ENCODE assay signal across 8 cellular contexts in genomic region chr2:127526940-127527804, GRCh38. TPM values are rescaled to one million over a fixed set of nuclear protein-coding genes. Genes with fewer than 3 reads are reported as not detected.
A peak's percentile ranks its signal among the peaks of the same experiment; 100 is the strongest.
DNase-seq lines count a peak whose midpoint lies in the region; ATAC-seq lines count a peak whose summit lies in the region.

No MANE protein-coding gene starts in this region.

- H2BK12ac ChIP-seq in neuronal stem cell (ENCODE audit: low read length), result no peak overlapping the region

- H3K27me3 ChIP-seq in neuronal stem cell (ENCODE audit: control insufficient read depth in 3 of 3, insufficient read depth in 3 of 3, low read depth in 1 of 3, low read length in 3 of 3), result peaks cover 0 to 12% (median 0%) of the 10 kb centered on the region in 3 experiments

- no peak overlapping the region for H2AK5ac ChIP-seq in neuronal stem cell (ENCODE audit: low read depth, low read length)

- no peak overlapping the region for H2BK15ac ChIP-seq in neuronal stem cell (ENCODE audit: low read length)

- no peak overlapping the region for H3K23ac ChIP-seq in neuronal stem cell (ENCODE audit: low read depth, low read length, poor library complexity)

- H3K36me3 ChIP-seq in SK-N-MC (ENCODE audit: insufficient read depth, low read length) (peaks cover 20% of the 10 kb centered on the region), neuronal stem cell (replicated peaks in 1 of 2; ENCODE audit: control insufficient read depth in 2 of 2, insufficient read depth in 2 of 2, low read length in 2 of 2) (peaks cover 4 to 21% of the 10 kb centered on the region in 2 donors)

- no peak overlapping the region for H3K4ac ChIP-seq in neuronal stem cell (ENCODE audit: low read length)

- DNase-seq in stimulated activated CD4-positive, alpha-beta T cell treated with anti-CD3 and anti-CD28 coated beads, Interleukin-2, amount 100 ng/mL, for 48 hours, result peak; percentile 9 to 10
- DNase-seq in stimulated activated CD4-positive, alpha-beta T cell treated with anti-CD3 and anti-CD28 coated beads, Interleukin-12 subunit alpha, Interleukin-12 subunit beta, amount 100 ng/mL, for 4 hours, result no peak
- no peak for DNase-seq in SK-N-MC (ENCODE audit: low read depth, low spot score)
- DNase-seq in epithelial cell of prostate (ENCODE audit: low read depth, low spot score), result peak; percentile 88
- peak; percentile 39 for DNase-seq in neuronal stem cell (ENCODE audit: low spot score)
- no peak for DNase-seq in NCI-H446 treated with DMSO at 0.1 percent for 48 hours (lab: John Stamatoyannopoulos, UW)

- H2BK5ac ChIP-seq in neuronal stem cell (ENCODE audit: low read length), result no peak overlapping the region

- H2BK120ac ChIP-seq in neuronal stem cell (ENCODE audit: low read depth, low read length), result no peak overlapping the region

- H3K27ac ChIP-seq in SK-N-MC (peak overlapping the region; percentile 97), epithelial cell of prostate (peak overlapping the region; percentile 99), neuronal stem cell (replicated peaks; ENCODE audit: low read length) (peak overlapping the region; percentile 91)

- peak overlapping the region; percentile 44 for H3K18ac ChIP-seq in neuronal stem cell (ENCODE audit: low read length)

- WGBS in neuronal stem cell (ENCODE audit: extremely low coverage in 2 of 2, insufficient read length in 2 of 2, insufficient replicate concordance in 1 of 2), 2 donors, result no CpG with 5 or more reads among the region's 16 CpGs

- H3K4me1 ChIP-seq in neuronal stem cell (ENCODE audit: control insufficient read depth in 2 of 2, insufficient read depth in 1 of 2, low read depth in 1 of 2, low read length in 2 of 2), result peaks cover 8% of the 10 kb centered on the region in 2 donors

- H4K8ac ChIP-seq in neuronal stem cell (ENCODE audit: low read depth, low read length), result no peak overlapping the region

- H3K4me3 ChIP-seq in SK-N-MC (peak overlapping the region; percentile 99), neuronal stem cell (ENCODE audit: low read length in 2 of 2) (peak overlapping the region; percentile 68 to 98)

- H3K9me3 ChIP-seq in SK-N-MC (ENCODE audit: low read depth, low read length) (no peaks in the 10 kb centered on the region), neuronal stem cell (replicated peaks in 1 of 2; ENCODE audit: control insufficient read depth in 2 of 2, insufficient read depth in 1 of 2, low read depth in 1 of 2, low read length in 2 of 2) (peaks cover 0 to 4% of the 10 kb centered on the region in 2 donors)

- H4K91ac ChIP-seq in neuronal stem cell (ENCODE audit: low read depth, low read length, poor library complexity), result no peak overlapping the region

- H3K4me2 ChIP-seq in neuronal stem cell (ENCODE audit: insufficient read depth, low read length, poor library complexity, severe bottlenecking), result peak overlapping the region; percentile 61

- no peaks in the 10 kb centered on the region for H3K79me1 ChIP-seq in neuronal stem cell (ENCODE audit: low read depth, low read length)

- H3K9ac ChIP-seq in SK-N-MC (ENCODE audit: insufficient read length), result peak overlapping the region; percentile 99
- H3K9ac ChIP-seq in neuronal stem cell (ENCODE audit: low read depth, low read length, poor library complexity), result no peak overlapping the region

- peak overlapping the region; percentile 88 for H2AFZ ChIP-seq in neuronal stem cell (ENCODE audit: low read length)

- no peak overlapping the region for H3K14ac ChIP-seq in neuronal stem cell (ENCODE audit: low read length)

- ATAC-seq in HG03135 (IDR thresholded peaks at IDR 0.05; ENCODE audit: unreplicated experiment) (peak; percentile 5), GM19035 (IDR thresholded peaks at IDR 0.05; ENCODE audit: unreplicated experiment) (no peak)

RNA-seq across cellular contexts. Expression of gene IWS1, which starts 0.9 kb away (rescaled TPM):
- polyA plus RNA-seq in neuronal stem cell (2013, experiment 1 of 2), result 54.0 TPM
- 53.1 TPM for polyA plus RNA-seq in neuronal stem cell (2013, experiment 2 of 2)

RNA-seq across cellular contexts. Expression of gene MYO7B, which starts 8.3 kb away (rescaled TPM):
- not detected for polyA plus RNA-seq in neuronal stem cell (2013, experiment 1 of 2)
- 0.03 TPM for polyA plus RNA-seq in neuronal stem cell (2013, experiment 2 of 2)

Comparison
In these comparisons a context has a peak if more than half of its experiments do, and no peak if none do; other contexts are left out.
1. DNase-seq: peak in stimulated activated CD4-positive, alpha-beta T cell treated with anti-CD3 and anti-CD28 coated beads, Interleukin-2, amount 100 ng/mL, for 48 hours (2 of 2), epithelial cell of prostate (single experiment) and neuronal stem cell (single experiment); none in stimulated activated CD4-positive, alpha-beta T cell treated with anti-CD3 and anti-CD28 coated beads, Interleukin-12 subunit alpha, Interleukin-12 subunit beta, amount 100 ng/mL, for 4 hours (single experiment), SK-N-MC (single experiment) and NCI-H446 treated with DMSO at 0.1 percent for 48 hours (single experiment).
2. Peak in every context shown above with its lines, with median percentiles within 50 percentile points of each other: H3K27ac ChIP-seq.